1 cellular context compared by ENCODE assay signal in genomic region chr7:92695308-92696261, GRCh38.
TF ChIP-seq lines count a peak whose summit lies in the region.

No MANE protein-coding gene starts in this region.

TF ChIP-seq in HepG2, 621 proteins besides CTCF, POLR2A, EP300 and RAD21 (continued from another document and continues in another):
- TF ChIP-seq ZNF609 (CRISPR knock-in tag; IDR thresholded peaks at IDR 0.05; ENCODE audit: borderline replicate concordance) (peak; percentile 79; the same call in 1 of the 2 replicates), ZFP62 (CRISPR knock-in tag; IDR thresholded peaks at IDR 0.05) (no peak), RXRA (CRISPR knock-in tag; IDR thresholded peaks at IDR 0.05) (peak; percentile 98), NCOR1 (IDR thresholded peaks at IDR 0.05; ENCODE audit: borderline replicate concordance, low read length) (peak; percentile 86; the same call in 1 of the 2 replicates), ZBTB40 (IDR thresholded peaks at IDR 0.05) (no peak), ZBTB40 (CRISPR knock-in tag; IDR thresholded peaks at IDR 0.05) (0 out of 2 replicates have a peak, but pooled peaks have one; percentile 51), ZNF30 (CRISPR knock-in tag; IDR thresholded peaks at IDR 0.05) (no peak), REPIN1 (CRISPR knock-in tag; IDR thresholded peaks at IDR 0.05; ENCODE audit: borderline replicate concordance, low read depth) (peak; percentile 70; the same call in 1 of the 2 replicates), ZMYM4 (CRISPR knock-in tag; IDR thresholded peaks at IDR 0.05) (peak; percentile 95), EEA1 (CRISPR knock-in tag; IDR thresholded peaks at IDR 0.05; ENCODE audit: borderline replicate concordance) (no peak), SOX5 (CRISPR knock-in tag; IDR thresholded peaks at IDR 0.05; ENCODE audit: borderline replicate concordance) (peak; percentile 92), PAF1 (CRISPR knock-in tag; IDR thresholded peaks at IDR 0.05) (0 out of 2 replicates have a peak, but pooled peaks have one; percentile 2), ETV5 (CRISPR knock-in tag; IDR thresholded peaks at IDR 0.05; ENCODE audit: borderline replicate concordance) (peak; percentile 93), NFYC (CRISPR knock-in tag; IDR thresholded peaks at IDR 0.05) (peak; percentile 53), ZNF773 (CRISPR knock-in tag; IDR thresholded peaks at IDR 0.05; ENCODE audit: borderline replicate concordance) (no peak), CBX5 (CRISPR knock-in tag; IDR thresholded peaks at IDR 0.05; ENCODE audit: borderline replicate concordance) (peak; percentile 74; the same call in 1 of the 2 replicates), ZEB1 (IDR thresholded peaks at IDR 0.05; ENCODE audit: insufficient replicate concordance, low read depth) (peak; percentile 75), FUBP1 (CRISPR knock-in tag; IDR thresholded peaks at IDR 0.05; ENCODE audit: borderline replicate concordance) (no peak), ZSCAN5A (CRISPR knock-in tag; IDR thresholded peaks at IDR 0.05; ENCODE audit: borderline replicate concordance) (peak; percentile 67; the same call in 1 of the 2 replicates), ZNF256 (CRISPR knock-in tag; conservative IDR thresholded peaks at IDR 0.05) (no peak), SP1 (IDR thresholded peaks at IDR 0.05) (no peak), SP1 (CRISPR knock-in tag; IDR thresholded peaks at IDR 0.05) (peak; percentile 34; the same call in 1 of the 2 replicates), AHR (CRISPR knock-in tag; IDR thresholded peaks at IDR 0.05) (peak; percentile 100), AKAP8 (CRISPR knock-in tag; IDR thresholded peaks at IDR 0.05) (peak; percentile 90; the same call in 1 of the 2 replicates), ZNF329 (CRISPR knock-in tag; IDR thresholded peaks at IDR 0.05; ENCODE audit: low read depth) (peak; percentile 71; the same call in 1 of the 2 replicates), SMAD1 (CRISPR knock-in tag; IDR thresholded peaks at IDR 0.05; ENCODE audit: borderline replicate concordance, low read depth) (0 out of 2 replicates have a peak, but pooled peaks have one; percentile 38), KLF13 (CRISPR knock-in tag; IDR thresholded peaks at IDR 0.05) (no peak), ZBTB34 (CRISPR knock-in tag; IDR thresholded peaks at IDR 0.05) (peak; percentile 52; the same call in 1 of the 2 replicates), SRF (IDR thresholded peaks at IDR 0.05; ENCODE audit: low read depth, low read length) (peak; percentile 61; the same call in 1 of the 2 replicates), TOE1 (CRISPR knock-in tag; IDR thresholded peaks at IDR 0.05) (0 out of 2 replicates have a peak, but pooled peaks have one; percentile 89), CEBPB (IDR thresholded peaks at IDR 0.05; ENCODE audit: borderline replicate concordance, low read depth, low read length) (peak; percentile 95), SNAPC2 (CRISPR knock-in tag; IDR thresholded peaks at IDR 0.05) (peak; percentile 78; the same call in 1 of the 2 replicates), STAG1 (CRISPR knock-in tag; IDR thresholded peaks at IDR 0.05) (peak; percentile 2; the same call in 1 of the 2 replicates), ZNF251 (CRISPR knock-in tag; IDR thresholded peaks at IDR 0.05) (no peak), ARID3A (IDR thresholded peaks at IDR 0.05; ENCODE audit: low read depth, low read length) (peak; percentile 81), ZBTB44 (CRISPR knock-in tag; IDR thresholded peaks at IDR 0.05) (no peak), ZNF549 (CRISPR knock-in tag; IDR thresholded peaks at IDR 0.05) (no peak), KDM3A (CRISPR knock-in tag; IDR thresholded peaks at IDR 0.05; ENCODE audit: low read depth) (peak; percentile 83; the same call in 1 of the 2 replicates), DR1 (CRISPR knock-in tag; IDR thresholded peaks at IDR 0.05) (peak; percentile 35; the same call in 1 of the 2 replicates)
